Comparison of ENCODE assay signal across 8 cellular contexts in genomic region chr17:18625509-18626104, GRCh38. TPM values are rescaled to one million over a fixed set of nuclear protein-coding genes. Genes with fewer than 3 reads are reported as not detected.
DNase-seq lines count a peak whose midpoint lies in the region; ATAC-seq, FAIRE-seq and TF ChIP-seq lines count a peak whose summit lies in the region.
"Not testable (repeated sequence)": the region's sequence is repeated elsewhere in the genome, so short reads cannot be mapped to it uniquely, and the experiment has no call there.

No MANE protein-coding gene starts in this region.

- H3K4me2 ChIP-seq in hepatocyte, result not testable (repeated sequence)

- H3K9me3 Mint-ChIP-seq in WTC11, result peaks cover 19% of the 10 kb centered on the region

- ATAC-seq in HG02981 (IDR thresholded peaks at IDR 0.05; ENCODE audit: unreplicated experiment) (peak; percentile 64), WTC11 (peak; percentile 76), body of pancreas (peak; percentile 93)

- not testable (repeated sequence) for H2AFZ ChIP-seq in hepatocyte

- DNase-seq in GM12892 (ENCODE audit: insufficient read length), result not testable (repeated sequence)
- DNase-seq in NCI-H226 (peak; percentile 42), WTC11 (ENCODE audit: low spot score) (peak; percentile 92), body of pancreas (peak; percentile 87 to 98 (median 90)), hepatocyte (ENCODE audit: low spot score) (peak; percentile 42), pulmonary artery endothelial cell (ENCODE audit: low read depth, low spot score) (peak; percentile 57), thyroid gland (peak; percentile 78 to 94)

- POLR2A ChIA-PET in WTC11 (lab: Charles Lee), result not testable (repeated sequence)

- WGBS in body of pancreas, 2 donors, result 2 to 19% methylated on average over 7 to 11 of the region's 22 CpGs
- WGBS in hepatocyte (ENCODE audit: low lambda C conversion rate, missing lambda C conversion rate), result 75% methylated on average over 22 of the region's 22 CpGs
- 3 to 8% methylated on average over 6 to 7 of the region's 22 CpGs for WGBS in thyroid gland, 2 donors

- peak overlapping the region in 1 of 4 donors; percentile 87 for H3K27ac ChIP-seq in body of pancreas
- H3K27ac ChIP-seq in hepatocyte, thyroid gland: not testable (repeated sequence)

- CTCF ChIA-PET in WTC11 (lab: Charles Lee), result interaction anchor here (0.6 to 1.1 kb wide), 5 partner anchors 127 to 326 kb away, joined by 3 to 8 read pairs (median 4); partner anchors contain the start of genes PRPSAP2 and SLC5A10

- not testable (repeated sequence) for H3K9me3 ChIP-seq in body of pancreas; hepatocyte (ENCODE audit: low read depth); thyroid gland

- not testable (repeated sequence) for H3K4me1 ChIP-seq in body of pancreas; hepatocyte (ENCODE audit: insufficient read depth); thyroid gland

- H3K27me3 ChIP-seq in body of pancreas, hepatocyte, thyroid gland: not testable (repeated sequence)

- H3K9me2 ChIP-seq in hepatocyte (replicated peaks; ENCODE audit: insufficient read depth), result not testable (repeated sequence)

- H3K27ac Mint-ChIP-seq in WTC11, result not testable (repeated sequence)

- not testable (repeated sequence) for H3K27me3 Mint-ChIP-seq in WTC11 (ENCODE audit: low read depth)

- not testable (repeated sequence) for H3K36me3 ChIP-seq in body of pancreas (replicated peaks in 1 of 2; ENCODE audit: insufficient read depth in 1 of 2, low read depth in 2 of 2); hepatocyte (replicated peaks; ENCODE audit: insufficient read depth, low read depth); thyroid gland

- TF ChIP-seq POLR2A in GM12892 (IDR thresholded peaks at IDR 0.05; ENCODE audit: low read depth, low read length), result not testable (repeated sequence)
- TF ChIP-seq POLR2A in body of pancreas (IDR thresholded peaks at IDR 0.05), result peak; percentile 13 to 91 (median 41)
- TF ChIP-seq POLR2A in thyroid gland (IDR thresholded peaks at IDR 0.05), result peak in 1 of 2 donors; percentile 57

- not testable (repeated sequence) for H4K20me1 ChIP-seq in hepatocyte (ENCODE audit: insufficient read depth, poor library complexity, severe bottlenecking)

- intact Hi-C loops in body of pancreas (cut with DNase I); thyroid gland (cut with DNase I): not testable (repeated sequence)

- TF ChIP-seq CTCF in WTC11 (IDR thresholded peaks at IDR 0.05) (peak; percentile 100), body of pancreas (IDR thresholded peaks at IDR 0.05) (peak; percentile 97 to 100 (median 100)), hepatocyte (IDR thresholded peaks at IDR 0.05; ENCODE audit: poor library complexity) (peak; percentile 67), thyroid gland (IDR thresholded peaks at IDR 0.05) (peak; percentile 88 to 100 (median 98))

- peaks cover 13% of the 10 kb centered on the region for H3K36me3 Mint-ChIP-seq in WTC11

- not testable (repeated sequence) for H3K4me1 Mint-ChIP-seq in WTC11

- H3K4me3 Mint-ChIP-seq in WTC11, result peak overlapping the region; percentile 34; the same call in 1 of the 2 replicates

- H3K4me3 ChIP-seq in body of pancreas (peak overlapping the region in 1 of 2 donors; percentile 4), thyroid gland (replicated peaks in 1 of 3) (peak overlapping the region in 1 of 3 donors; percentile 19)
- not testable (repeated sequence) for H3K4me3 ChIP-seq in hepatocyte

- H3K79me2 ChIP-seq in hepatocyte, result not testable (repeated sequence)

- peak; percentile 74 for FAIRE-seq in GM12892 (lab: Jason Lieb, UNC)

TF ChIP-seq in WTC11, 78 proteins besides CTCF, POLR2A, EP300 and RAD21:
- TF ChIP-seq, protein P1, sequence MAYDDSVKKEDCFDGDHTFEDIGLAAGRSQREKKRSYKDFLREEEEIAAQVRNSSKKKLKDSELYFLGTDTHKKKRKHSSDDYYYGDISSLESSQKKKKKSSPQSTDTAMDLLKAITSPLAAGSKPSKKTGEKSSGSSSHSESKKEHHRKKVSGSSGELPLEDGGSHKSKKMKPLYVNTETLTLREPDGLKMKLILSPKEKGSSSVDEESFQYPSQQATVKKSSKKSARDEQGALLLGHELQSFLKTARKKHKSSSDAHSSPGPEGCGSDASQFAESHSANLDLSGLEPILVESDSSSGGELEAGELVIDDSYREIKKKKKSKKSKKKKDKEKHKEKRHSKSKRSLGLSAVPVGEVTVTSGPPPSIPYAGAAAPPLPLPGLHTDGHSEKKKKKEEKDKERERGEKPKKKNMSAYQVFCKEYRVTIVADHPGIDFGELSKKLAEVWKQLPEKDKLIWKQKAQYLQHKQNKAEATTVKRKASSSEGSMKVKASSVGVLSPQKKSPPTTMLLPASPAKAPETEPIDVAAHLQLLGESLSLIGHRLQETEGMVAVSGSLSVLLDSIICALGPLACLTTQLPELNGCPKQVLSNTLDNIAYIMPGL (CRISPR knock-in tag; IDR thresholded peaks at IDR 0.05), result peak; percentile 81; the same call in 1 of the 2 replicates
- TF ChIP-seq CREM (CRISPR knock-in tag; IDR thresholded peaks at IDR 0.05), result peak; percentile 75; the same call in 1 of the 2 replicates
- TF ChIP-seq SP1 (CRISPR knock-in tag; conservative IDR thresholded peaks at IDR 0.05), result peak; percentile 53
- TF ChIP-seq, protein P2, sequence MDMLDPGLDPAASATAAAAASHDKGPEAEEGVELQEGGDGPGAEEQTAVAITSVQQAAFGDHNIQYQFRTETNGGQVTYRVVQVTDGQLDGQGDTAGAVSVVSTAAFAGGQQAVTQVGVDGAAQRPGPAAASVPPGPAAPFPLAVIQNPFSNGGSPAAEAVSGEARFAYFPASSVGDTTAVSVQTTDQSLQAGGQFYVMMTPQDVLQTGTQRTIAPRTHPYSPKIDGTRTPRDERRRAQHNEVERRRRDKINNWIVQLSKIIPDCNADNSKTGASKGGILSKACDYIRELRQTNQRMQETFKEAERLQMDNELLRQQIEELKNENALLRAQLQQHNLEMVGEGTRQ (CRISPR knock-in tag; IDR thresholded peaks at IDR 0.05), result peak; percentile 52
- TF ChIP-seq ZBTB21 (CRISPR knock-in tag; IDR thresholded peaks at IDR 0.05; ENCODE audit: borderline replicate concordance), result peak; percentile 95

RNA-seq across cellular contexts. Expression of gene TBC1D28, which starts 18.6 kb away (rescaled TPM):
- not detected for polyA plus RNA-seq in GM12892 (2012; ENCODE audit: missing spikeins)
- total RNA-seq in WTC11 (2021) (0.09 to 0.15 TPM in 2 of 3 replicates, not detected in the other), body of pancreas (not detected), hepatocyte (not detected in 2 replicates), pulmonary artery endothelial cell (not detected in 2 replicates), thyroid gland (not detected)
- polyA plus RNA-seq in hepatocyte, result not detected in 2 replicates

RNA-seq across cellular contexts. Expression of gene FOXO3B, which starts 56.5 kb away (rescaled TPM):
- polyA plus RNA-seq in GM12892 (2012; ENCODE audit: missing spikeins), result 1.4 TPM
- 9.9 to 11.9 TPM (median 10.7 TPM) in 3 replicates for total RNA-seq in WTC11 (2021)
- total RNA-seq in body of pancreas, result 10 to 100 TPM in 1 of 2 donors, 1 to 10 TPM in 1; 4.9 to 10.2 TPM
- total RNA-seq in hepatocyte, result 7.5 and 7.9 TPM in 2 replicates
- polyA plus RNA-seq in hepatocyte, result 6.5 and 8.1 TPM in 2 replicates
- total RNA-seq in pulmonary artery endothelial cell, result 3.5 and 3.9 TPM in 2 replicates
- total RNA-seq in thyroid gland, result 10 to 100 TPM in 2 of 4 donors, 1 to 10 TPM in 2; 4.2 to 12.1 (median 9.7) TPM
